8 cellular contexts compared by ENCODE assay signal in the genomic region with DNA sequence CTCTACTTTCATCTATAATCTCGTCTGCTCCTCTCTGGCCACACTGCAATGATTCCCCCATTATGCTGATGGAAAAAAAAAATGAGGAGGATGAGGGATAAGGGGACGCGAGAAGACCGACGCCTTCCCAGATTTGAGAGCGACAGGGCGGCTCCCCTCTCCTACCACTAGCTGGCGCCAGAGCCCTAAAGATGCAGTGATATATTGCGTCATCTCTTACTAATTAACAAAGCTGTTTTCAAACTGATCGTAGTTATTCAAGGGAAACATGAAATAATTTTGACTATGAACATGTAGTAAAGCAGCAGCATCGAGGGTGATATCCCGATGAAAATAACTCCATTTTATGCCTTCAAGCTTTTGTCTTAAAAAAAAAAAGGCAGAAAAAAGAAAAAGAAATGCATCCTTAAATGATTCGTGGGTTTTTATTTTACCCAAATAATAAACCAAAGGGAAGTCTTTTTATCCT. TPM values are rescaled to one million over a fixed set of nuclear protein-coding genes. Genes with fewer than 3 reads are reported as not detected.
A peak's percentile ranks its signal among the peaks of the same experiment; 100 is the strongest.
DNase-seq lines count a peak whose midpoint lies in the region; ATAC-seq and TF ChIP-seq lines count a peak whose summit lies in the region.

No MANE protein-coding gene starts in this region.

- H3K27me3 ChIP-seq in Loucy (ENCODE audit: insufficient read depth, low read length, poor library complexity, severe bottlenecking) (no peaks in the 10 kb centered on the region), neuron (ENCODE audit: insufficient read depth, low read length) (no peaks in the 10 kb centered on the region), stomach smooth muscle (ENCODE audit: control insufficient read depth in 1 of 2, insufficient read depth in 2 of 2, low read length in 2 of 2) (no peaks in the 10 kb centered on the region)

- H2AFZ ChIP-seq in Loucy (ENCODE audit: low read length) (peak overlapping the region; percentile 89), neuron (ENCODE audit: low read depth, low read length) (peak overlapping the region; percentile 53)

- H3K36me3 ChIP-seq in Loucy (ENCODE audit: insufficient read depth, low read length), result no peaks in the 10 kb centered on the region
- no peaks in the 10 kb centered on the region for H3K36me3 ChIP-seq in neuron (ENCODE audit: insufficient read depth, low read length)
- no peaks in the 10 kb centered on the region for H3K36me3 ChIP-seq in stomach smooth muscle (ENCODE audit: control insufficient read depth in 2 of 2, insufficient read depth in 2 of 2, low read length in 2 of 2)

- H3K9me3 ChIP-seq in Loucy (ENCODE audit: insufficient read depth, low read depth, low read length) (no peaks in the 10 kb centered on the region), neuron (ENCODE audit: low read length) (no peaks in the 10 kb centered on the region), stomach smooth muscle (ENCODE audit: control insufficient read depth in 2 of 2, low read length in 2 of 2) (no peaks in the 10 kb centered on the region)

- H3K9me2 ChIP-seq in Loucy (replicated peaks; ENCODE audit: low read depth, low read length), result no peaks in the 10 kb centered on the region

- H3K27ac ChIP-seq in stomach smooth muscle (ENCODE audit: low read length), result peak overlapping the region; percentile 69

- H3K9me3 Mint-ChIP-seq in activated T-helper 2 cell treated with anti-CD3 and anti-CD28 coated beads, Interferon-gamma antibody, Interleukin-2, Interleukin-4, amounts not matched to agents 10 μg/mL and 5 μg/mL and 100 μg/mL, durations not matched to agents 14 hours and 24 hours and 36 hours, result no peaks in the 10 kb centered on the region

- H3K4me2 ChIP-seq in Loucy (ENCODE audit: low read depth, low read length, poor library complexity, severe bottlenecking), result peak overlapping the region; percentile 77

- H3K9ac ChIP-seq in Loucy (ENCODE audit: low read depth, low read length, poor library complexity, severe bottlenecking), result peak overlapping the region; percentile 44
- H3K9ac ChIP-seq in stomach smooth muscle (ENCODE audit: low read length in 2 of 2), result peak overlapping the region; percentile 77 to 79

- no peaks in the 10 kb centered on the region for H3F3A ChIP-seq in Loucy (ENCODE audit: low read depth)

- H3K4me3 ChIP-seq in Loucy (ENCODE audit: low read length, poor library complexity, severe bottlenecking) (peak overlapping the region; percentile 58), foreskin fibroblast (ENCODE audit: low read depth in 1 of 2, low read length in 2 of 2) (peak overlapping the region; percentile 31 to 54), neuron (ENCODE audit: low read length) (peak overlapping the region; percentile 16), stomach smooth muscle (ENCODE audit: low read length in 2 of 2) (peak overlapping the region; percentile 60 to 70)

- ATAC-seq in GM21717 (IDR thresholded peaks at IDR 0.05; ENCODE audit: unreplicated experiment), result peak; percentile 56

- no peaks in the 10 kb centered on the region for H3K36me3 Mint-ChIP-seq in activated T-helper 2 cell treated with anti-CD3 and anti-CD28 coated beads, Interferon-gamma antibody, Interleukin-2, Interleukin-4, amounts not matched to agents 10 μg/mL and 5 μg/mL and 100 μg/mL, durations not matched to agents 14 hours and 24 hours and 36 hours (ENCODE audit: low read depth)

- H3K27me3 Mint-ChIP-seq in activated T-helper 2 cell treated with anti-CD3 and anti-CD28 coated beads, Interferon-gamma antibody, Interleukin-2, Interleukin-4, amounts not matched to agents 10 μg/mL and 5 μg/mL and 100 μg/mL, durations not matched to agents 14 hours and 24 hours and 36 hours (ENCODE audit: low read depth), result peaks cover 6% of the 10 kb centered on the region

- peaks cover 28% of the 10 kb centered on the region for H3K4me1 Mint-ChIP-seq in activated T-helper 2 cell treated with anti-CD3 and anti-CD28 coated beads, Interferon-gamma antibody, Interleukin-2, Interleukin-4, amounts not matched to agents 10 μg/mL and 5 μg/mL and 100 μg/mL, durations not matched to agents 14 hours and 24 hours and 36 hours (ENCODE audit: low read depth)

- no peak overlapping the region for H3K27ac Mint-ChIP-seq in activated T-helper 2 cell treated with anti-CD3 and anti-CD28 coated beads, Interferon-gamma antibody, Interleukin-2, Interleukin-4, amounts not matched to agents 10 μg/mL and 5 μg/mL and 100 μg/mL, durations not matched to agents 14 hours and 24 hours and 36 hours

- DNase-seq in DMS114 treated with DMSO at 0.1 percent for 48 hours (lab: John Stamatoyannopoulos, UW; ENCODE audit: unreplicated experiment) (peak; percentile 69), RPMI7951 (ENCODE audit: low read depth) (peak; percentile 79), foreskin fibroblast (peak; percentile 67 to 90)
- DNase-seq in activated T-helper 2 cell treated with anti-CD3 and anti-CD28 coated beads, Interferon-gamma antibody, Interleukin-2, Interleukin-4, amounts not matched to agents 10 μg/mL and 5 μg/mL and 100 μg/mL, durations not matched to agents 14 hours and 24 hours and 36 hours (ENCODE audit: low spot score), result peak; percentile 65

- intact Hi-C loops in activated T-helper 2 cell treated with anti-CD3 and anti-CD28 coated beads, Interferon-gamma antibody, Interleukin-2, Interleukin-4, amounts not matched to agents 10 μg/mL and 5 μg/mL and 100 μg/mL, durations not matched to agents 14 hours and 24 hours and 36 hours (cut with micrococcal nuclease), result loop anchor here (1.0 to 10.0 kb wide), 6 partner anchors 99 to 603 kb away; a partner anchor contains a TSS

- H3K4me1 ChIP-seq in Loucy (ENCODE audit: insufficient read depth, low read length, poor library complexity, severe bottlenecking) (peaks cover 19% of the 10 kb centered on the region), neuron (ENCODE audit: insufficient read depth, low read length) (peaks cover 21% of the 10 kb centered on the region), stomach smooth muscle (ENCODE audit: control insufficient read depth, insufficient read depth, low read length) (no peaks in the 10 kb centered on the region)

- TF ChIP-seq CTCF in Loucy (conservative IDR thresholded peaks at IDR 0.05; ENCODE audit: low read length) (peak; percentile 100), foreskin fibroblast (IDR thresholded peaks at IDR 0.05; ENCODE audit: low read depth, low read length) (peak; percentile 100)

- H3K79me2 ChIP-seq in Loucy (ENCODE audit: insufficient read depth, low read length), result no peaks in the 10 kb centered on the region

- no peaks in the 10 kb centered on the region for H4K20me1 ChIP-seq in Loucy (ENCODE audit: insufficient read depth, low read length, poor library complexity, severe bottlenecking)

- no peak overlapping the region for H3K4me3 Mint-ChIP-seq in activated T-helper 2 cell treated with anti-CD3 and anti-CD28 coated beads, Interferon-gamma antibody, Interleukin-2, Interleukin-4, amounts not matched to agents 10 μg/mL and 5 μg/mL and 100 μg/mL, durations not matched to agents 14 hours and 24 hours and 36 hours (ENCODE audit: low read depth)

RNA-seq across cellular contexts. Expression of gene HNRNPA3, which starts 48.0 kb away (rescaled TPM):
- 47.2 and 54.2 TPM in 2 replicates for total RNA-seq in RPMI7951 (2014; rRNA removed; shearing (Covaris generic))
- total RNA-seq in activated T-helper 2 cell treated with anti-CD3 and anti-CD28 coated beads, Interferon-gamma antibody, Interleukin-2, Interleukin-4, amounts not matched to agents 10 μg/mL and 5 μg/mL and 100 μg/mL, durations not matched to agents 14 hours and 24 hours and 36 hours, result 322 and 323 TPM in 2 replicates

Comparison
In these comparisons a context has a peak if more than half of its experiments do, and no peak if none do; other contexts are left out.
1. Peak in every context shown above with its lines: DNase-seq, ATAC-seq, H3K4me3 ChIP-seq and H3K27ac ChIP-seq.